In genomic region chr4:41852229-41852628, GRCh38 we compare ENCODE assay signal across 24 cellular contexts.
"Had no signal": no experiment of that assay in that cellular context is flagged by ENCODE, and none has a peak within 500 bp of the region (broad histone marks: within the 10 kb centered on the region; RNA-seq: fewer than 3 reads in every experiment).

No MANE protein-coding gene starts in this region.

- H2AFZ ChIP-seq: hepatocyte had no signal

- H3K36me3 ChIP-seq: esophagus muscularis mucosa, gastroesophageal sphincter, heart left ventricle, lower lobe of right lung had no signal

- H3K9me3 ChIP-seq: esophagus muscularis mucosa, gastroesophageal sphincter, heart left ventricle, lower lobe of right lung, mucosa of descending colon had no signal

- H3K4me1 ChIP-seq: esophagus muscularis mucosa, foreskin keratinocyte, gastroesophageal sphincter, heart left ventricle, lower lobe of right lung had no signal

- ATAC-seq: foreskin keratinocyte; gastroesophageal sphincter; heart left ventricle; left colon; left lobe of liver; left ventricle myocardium superior; mucosa of descending colon; naive thymus-derived CD8-positive, alpha-beta T cell had no signal

- DNase-seq: dermis blood vessel endothelial cell; dorsolateral prefrontal cortex; effector CD4-positive, alpha-beta T cell; effector memory CD4-positive, alpha-beta T cell; foreskin keratinocyte; heart left ventricle; hypothalamus; immature natural killer cell; islet precursor cell; kidney; kidney glomerular epithelial cell; left colon; left ventricle myocardium superior; lower lobe of right lung; mesenchymal stem cell; mucosa of descending colon; naive B cell; naive thymus-derived CD8-positive, alpha-beta T cell had no signal

- H3K79me2 ChIP-seq: hepatocyte had no signal

- H3K4me1 Mint-ChIP-seq: immature natural killer cell; mesothelial cell of epicardium; naive B cell; naive thymus-derived CD8-positive, alpha-beta T cell had no signal

- H3K4me3 ChIP-seq: coronary artery, dorsolateral prefrontal cortex, esophagus muscularis mucosa, gastroesophageal sphincter, heart left ventricle, hepatocyte, lower lobe of right lung, mucosa of descending colon had no signal

- H3K4me3 Mint-ChIP-seq: immature natural killer cell; mesothelial cell of epicardium; naive B cell; naive thymus-derived CD8-positive, alpha-beta T cell had no signal

- H3K27ac ChIP-seq: coronary artery, dorsolateral prefrontal cortex, esophagus muscularis mucosa, foreskin keratinocyte, gastroesophageal sphincter, heart left ventricle, hepatocyte, lower lobe of right lung had no signal

- H3K27ac Mint-ChIP-seq: immature natural killer cell; mesothelial cell of epicardium; naive B cell; naive thymus-derived CD8-positive, alpha-beta T cell had no signal

- H3K4me2 ChIP-seq: hepatocyte had no signal

- H3K36me3 Mint-ChIP-seq: immature natural killer cell; mesothelial cell of epicardium; naive B cell; naive thymus-derived CD8-positive, alpha-beta T cell had no signal

- H3K9me3 Mint-ChIP-seq: immature natural killer cell; mesothelial cell of epicardium; naive B cell; naive thymus-derived CD8-positive, alpha-beta T cell had no signal
